ENCODE assay signal across 18 cellular contexts in the genomic region with DNA sequence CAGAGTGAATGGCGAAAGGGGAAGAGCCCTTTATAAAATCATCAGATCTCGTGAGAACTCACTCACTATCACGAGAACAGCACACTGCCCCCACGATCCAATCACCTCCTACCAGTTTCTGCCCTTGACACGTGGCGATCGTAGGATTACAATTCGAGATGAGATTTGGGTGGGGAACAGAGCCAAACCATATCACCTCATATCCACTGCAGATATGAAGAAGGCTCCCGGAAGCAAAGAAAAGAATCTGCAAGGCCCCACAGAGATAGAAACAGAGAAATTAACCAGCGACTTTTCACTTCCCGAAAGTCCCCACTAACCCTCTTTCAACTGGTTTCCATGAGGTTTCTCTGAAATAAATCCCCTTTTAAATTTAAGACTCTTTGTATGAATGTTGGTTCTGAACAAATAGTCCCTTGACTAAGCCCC.
DNase-seq lines count a peak whose midpoint lies in the region; ATAC-seq, FAIRE-seq and TF ChIP-seq lines count a peak whose summit lies in the region.
"Had no signal": no experiment of that assay in that cellular context is flagged by ENCODE, and none has a peak within 500 bp of the region (broad histone marks: within the 10 kb centered on the region; RNA-seq: fewer than 3 reads in every experiment).

No MANE protein-coding gene starts in this region.

- TF ChIP-seq CTCF in GM12878 (IDR thresholded peaks at IDR 0.05 in 2 of 3, conservative IDR thresholded peaks at IDR 0.05 in 1 of 3; ENCODE audit: control insufficient read depth in 2 of 3, extremely low read depth in 1 of 3, insufficient read depth in 1 of 3, low read depth in 3 of 3, low read length in 3 of 3), result no peak
- no peak for TF ChIP-seq CTCF in endothelial cell (IDR thresholded peaks at IDR 0.05; ENCODE audit: unreplicated experiment)

- peak; percentile 30 for ATAC-seq in GM18858 (IDR thresholded peaks at IDR 0.05; ENCODE audit: unreplicated experiment)
- peak; percentile 62 for ATAC-seq in GM21526 (IDR thresholded peaks at IDR 0.05; ENCODE audit: low FRiP score, unreplicated experiment)
- peak; percentile 30 for ATAC-seq in HG03045 (IDR thresholded peaks at IDR 0.05; ENCODE audit: unreplicated experiment)
- ATAC-seq in GM12878, result peak; percentile 76
- ATAC-seq: PC-3, sciatic nerve had no signal

- peak overlapping the region; percentile 74 for H3K27ac ChIP-seq in GM12878 (ENCODE audit: control insufficient read depth, insufficient read depth)
- no peak overlapping the region for H3K27ac ChIP-seq in CD4-positive, alpha-beta memory T cell (ENCODE audit: low read depth, low read length)
- H3K27ac ChIP-seq: ascending aorta, colonic mucosa, esophagus muscularis mucosa, tibial nerve had no signal

- no peaks in the 10 kb centered on the region for H4K20me1 ChIP-seq in GM12878 (ENCODE audit: control insufficient read depth, insufficient read depth)

- no peaks in the 10 kb centered on the region for H3K9me3 Mint-ChIP-seq in endothelial cell (ENCODE audit: unreplicated experiment)
- peaks cover 0 to 2% (median 0%) of the 10 kb centered on the region in 8 donors for H3K9me3 Mint-ChIP-seq in CD4-positive, alpha-beta memory T cell

- TF ChIP-seq EP300 in GM12878 (IDR thresholded peaks at IDR 0.05; ENCODE audit: borderline replicate concordance in 1 of 2, control insufficient read depth in 1 of 2, low read depth in 2 of 2, low read length in 2 of 2), result peak; percentile 55 to 58; a peak in 2 of 4 replicates

- SMC1A ChIA-PET in GM12878 (lab: Charles Lee; ENCODE audit: uncharacterized antibody, unreplicated experiment), result interaction anchor here (0.9 to 12.3 kb wide), 8 partner anchors 23 to 387 kb away, joined by 3 to 255 read pairs (median 4); no protein-coding TSS in a partner anchor

- no peaks in the 10 kb centered on the region for H3K79me2 ChIP-seq in GM12878 (ENCODE audit: control insufficient read depth, insufficient read depth, low read length)

- no peak overlapping the region for H3K27ac Mint-ChIP-seq in endothelial cell (ENCODE audit: unreplicated experiment)
- H3K27ac Mint-ChIP-seq in CD4-positive, alpha-beta memory T cell, result peak overlapping the region in 1 of 7 donors; percentile 42

- BruUV-seq in GM12878 (replicated peaks; lab: Mats Ljungman, UMichigan), result no TSS peak

- DNase-seq in GM12878 (ENCODE audit: low read depth, low spot score) (peak; percentile 71), NCI-H446 (lab: John Stamatoyannopoulos, UW) (no peak), COLO668 (lab: John Stamatoyannopoulos, UW; ENCODE audit: unreplicated experiment) (no peak), endothelial cell (ENCODE audit: low spot score) (no peak)
- DNase-seq in CD4-positive, alpha-beta memory T cell, result no peak
- DNase-seq: activated effector memory CD4-positive, alpha-beta T cell treated with anti-CD3 and anti-CD28 coated beads, Interleukin-2, amount 50 U/mL, for 16 hours; colonic mucosa; islet precursor cell; NCI-H226; PC-3; stimulated activated CD4-positive, alpha-beta T cell treated with anti-CD3 and anti-CD28 coated beads, Interleukin-2, amount 100 ng/mL, for 48 hours had no signal

- H3K4me1 Mint-ChIP-seq in endothelial cell (ENCODE audit: unreplicated experiment), result no peaks in the 10 kb centered on the region
- H3K4me1 Mint-ChIP-seq in CD4-positive, alpha-beta memory T cell, result peaks cover 2 to 10% (median 7%) of the 10 kb centered on the region in 4 donors

- no peaks in the 10 kb centered on the region for H3K27me3 ChIP-seq in GM12878 (replicated peaks in 1 of 2; ENCODE audit: control insufficient read depth in 2 of 2, insufficient read depth in 2 of 2, low read length in 1 of 2)
- H3K27me3 ChIP-seq in CD4-positive, alpha-beta memory T cell (ENCODE audit: insufficient read depth, low read length), result no peaks in the 10 kb centered on the region
- H3K27me3 ChIP-seq: ascending aorta, colonic mucosa, esophagus muscularis mucosa, tibial nerve had no signal

- H3K4me1 ChIP-seq in GM12878 (ENCODE audit: control insufficient read depth, insufficient read depth, low read length), result peaks cover 32% of the 10 kb centered on the region
- no peaks in the 10 kb centered on the region for H3K4me1 ChIP-seq in CD4-positive, alpha-beta memory T cell (ENCODE audit: insufficient read depth, low read length)

- H3K36me3 Mint-ChIP-seq in endothelial cell (ENCODE audit: low read depth, unreplicated experiment), result no peaks in the 10 kb centered on the region
- no peaks in the 10 kb centered on the region for H3K36me3 Mint-ChIP-seq in CD4-positive, alpha-beta memory T cell

- RAD21 ChIA-PET in GM12878 (lab: Charles Lee; ENCODE audit: unreplicated experiment), result interaction anchor here (1.2 to 6.4 kb wide), 5 partner anchors 28 to 315 kb away, joined by 3 to 74 read pairs (median 14); partner anchors contain the start of gene IRF2BP2

- H3K4me3 ChIP-seq in GM12878, result no peak overlapping the region
- no peak overlapping the region for H3K4me3 ChIP-seq in CD4-positive, alpha-beta memory T cell (ENCODE audit: low read length in 2 of 2)
- H3K4me3 ChIP-seq: ascending aorta, colonic mucosa, esophagus muscularis mucosa, tibial nerve had no signal

- CTCF ChIA-PET in GM12878 (lab: Yijun Ruan, JAX), result interaction anchor here (1.2 to 1.3 kb wide), 2 partner anchors 34 to 95 kb away, joined by 3 read pairs; no protein-coding TSS in a partner anchor
- CTCF ChIA-PET in CD4-positive, alpha-beta memory T cell (lab: Charles Lee; ENCODE audit: partially characterized antibody), result no interaction called here

- intact Hi-C loops in GM12878 (cut with micrococcal nuclease; ENCODE audit: unreplicated experiment), result loop anchor here (2.0 kb wide), 2 partner anchors 35 to 147 kb away; no protein-coding TSS in a partner anchor
- intact Hi-C loops in CD4-positive, alpha-beta memory T cell (cut with micrococcal nuclease), result no loop called here

- H3K9me3 ChIP-seq in GM12878 (replicated peaks; ENCODE audit: control insufficient read depth, insufficient read depth, low read length), result peaks cover 17% of the 10 kb centered on the region; the same call in 2 of the 3 replicates
- no peaks in the 10 kb centered on the region for H3K9me3 ChIP-seq in CD4-positive, alpha-beta memory T cell (ENCODE audit: control insufficient read depth in 1 of 2, low read length in 2 of 2)
- H3K9me3 ChIP-seq: ascending aorta, colonic mucosa, esophagus muscularis mucosa, tibial nerve had no signal

- peak; percentile 22; the same call in 1 of the 2 replicates for TF ChIP-seq RAD21 in GM12878 (IDR thresholded peaks at IDR 0.05; ENCODE audit: insufficient read depth, low read depth, low read length)

- WGBS in GM12878 (ENCODE audit: insufficient coverage, insufficient replicate concordance, low lambda C conversion rate, missing lambda C conversion rate), result 40% methylated on average over 11 of the region's 11 CpGs

- in situ Hi-C loops in GM12878 (cut with MboI), result no loop called here

- no peak overlapping the region for H3K4me3 Mint-ChIP-seq in endothelial cell (ENCODE audit: unreplicated experiment)
- no peak overlapping the region for H3K4me3 Mint-ChIP-seq in CD4-positive, alpha-beta memory T cell

- no peaks in the 10 kb centered on the region for H3K36me3 ChIP-seq in GM12878 (ENCODE audit: control insufficient read depth in 2 of 2, insufficient read depth in 2 of 2, low read length in 1 of 2)
- H3K36me3 ChIP-seq in CD4-positive, alpha-beta memory T cell (ENCODE audit: insufficient read depth, low read length), result no peaks in the 10 kb centered on the region
- H3K36me3 ChIP-seq: ascending aorta, colonic mucosa, esophagus muscularis mucosa, tibial nerve had no signal

- FAIRE-seq in GM12878 (lab: Jason Lieb, UNC), result no peak

- no peak for TF ChIP-seq POLR2A in GM12878 (IDR thresholded peaks at IDR 0.05; ENCODE audit: low read depth, low read length)

- peaks cover 12% of the 10 kb centered on the region for H3K27me3 Mint-ChIP-seq in endothelial cell (ENCODE audit: unreplicated experiment)
- H3K27me3 Mint-ChIP-seq in CD4-positive, alpha-beta memory T cell, result no peaks in the 10 kb centered on the region

- POLR2A ChIA-PET in GM12878 (lab: Charles Lee), result interaction anchor here (0.6 to 2.4 kb wide), 4 partner anchors 28 to 96 kb away, joined by 3 to 9 read pairs (median 8); no protein-coding TSS in a partner anchor
- POLR2A ChIA-PET in CD4-positive, alpha-beta memory T cell (lab: Charles Lee; ENCODE audit: partially characterized antibody), result no interaction called here

- no peak overlapping the region for H3K9ac ChIP-seq in GM12878 (ENCODE audit: control insufficient read depth, insufficient read depth, low read length)

- peak overlapping the region; percentile 51 for H3K4me2 ChIP-seq in GM12878 (ENCODE audit: control insufficient read depth, insufficient read depth)

- peak overlapping the region; percentile 26; the same call in 1 of the 2 replicates for H2AFZ ChIP-seq in GM12878 (ENCODE audit: control insufficient read depth, low read depth, low read length)

TF ChIP-seq in GM12878, 131 proteins besides CTCF, POLR2A, EP300 and RAD21 (continues in another document):
- TF ChIP-seq EZH2 (IDR thresholded peaks at IDR 0.05; ENCODE audit: borderline replicate concordance, control insufficient read depth, low read depth, low read length), result no peak
- no peak for TF ChIP-seq POLR2AphosphoS5 (IDR thresholded peaks at IDR 0.05; ENCODE audit: low read length)
- TF ChIP-seq YBX1 (IDR thresholded peaks at IDR 0.05), result no peak
- TF ChIP-seq BHLHE40 (IDR thresholded peaks at IDR 0.05; ENCODE audit: borderline replicate concordance in 1 of 2, low read depth in 2 of 2, low read length in 1 of 2), result peak; percentile 35 to 43; a peak in 1 of 4 replicates
- no peak for TF ChIP-seq FOS (IDR thresholded peaks at IDR 0.05; ENCODE audit: borderline replicate concordance, extremely low read depth, insufficient read length)
- TF ChIP-seq, protein P1, sequence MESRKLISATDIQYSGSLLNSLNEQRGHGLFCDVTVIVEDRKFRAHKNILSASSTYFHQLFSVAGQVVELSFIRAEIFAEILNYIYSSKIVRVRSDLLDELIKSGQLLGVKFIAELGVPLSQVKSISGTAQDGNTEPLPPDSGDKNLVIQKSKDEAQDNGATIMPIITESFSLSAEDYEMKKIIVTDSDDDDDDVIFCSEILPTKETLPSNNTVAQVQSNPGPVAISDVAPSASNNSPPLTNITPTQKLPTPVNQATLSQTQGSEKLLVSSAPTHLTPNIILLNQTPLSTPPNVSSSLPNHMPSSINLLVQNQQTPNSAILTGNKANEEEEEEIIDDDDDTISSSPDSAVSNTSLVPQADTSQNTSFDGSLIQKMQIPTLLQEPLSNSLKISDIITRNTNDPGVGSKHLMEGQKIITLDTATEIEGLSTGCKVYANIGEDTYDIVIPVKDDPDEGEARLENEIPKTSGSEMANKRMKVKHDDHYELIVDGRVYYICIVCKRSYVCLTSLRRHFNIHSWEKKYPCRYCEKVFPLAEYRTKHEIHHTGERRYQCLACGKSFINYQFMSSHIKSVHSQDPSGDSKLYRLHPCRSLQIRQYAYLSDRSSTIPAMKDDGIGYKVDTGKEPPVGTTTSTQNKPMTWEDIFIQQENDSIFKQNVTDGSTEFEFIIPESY (IDR thresholded peaks at IDR 0.05), result peak; percentile 70
- TF ChIP-seq MAX (IDR thresholded peaks at IDR 0.05; ENCODE audit: low read depth, low read length), result no peak; the same call in 1 of the 2 replicates
